Comparison of ENCODE assay signal across 34 cellular contexts in genomic region chr20:10560681-10561080, GRCh38.
"Had no signal": no experiment of that assay in that cellular context is flagged by ENCODE, and none has a peak within 500 bp of the region (broad histone marks: within the 10 kb centered on the region; RNA-seq: fewer than 3 reads in every experiment).

No MANE protein-coding gene starts in this region.

- H3K4me3 Mint-ChIP-seq: activated CD8-positive, alpha-beta T cell treated with anti-CD3 and anti-CD28 coated beads for 36 hours; activated naive CD4-positive, alpha-beta T cell treated with anti-CD3 and anti-CD28 coated beads for 36 hours; activated naive CD4-positive, alpha-beta T cell treated with anti-CD3 and anti-CD28 coated beads, Interleukin-2, amount 50 U/mL, for 24 hours; activated naive CD8-positive, alpha-beta T cell treated with anti-CD3 and anti-CD28 coated beads for 36 hours; activated naive CD8-positive, alpha-beta T cell treated with anti-CD3 and anti-CD28 coated beads, Interleukin-2, amount 50 U/mL, for 24 hours; activated T-cell treated with anti-CD3 and anti-CD28 coated beads, Interleukin-2, amount 50 U/mL, for 4 hours; activated T-helper 1 cell treated with anti-CD3 and anti-CD28 coated beads, Interleukin-12 subunit alpha, Interleukin-12 subunit beta, Interleukin-2, Interleukin-4 antibody, amounts not matched to agents 30 ng/mL and 10 ng/mL and 1 ng/mL, durations not matched to agents 14 hours and 24 hours and 36 hours; brain; dendritic cell treated with granulocyte-macrophage colony-stimulating factor and Interleukin-4, amounts not matched to agents 40 ng/mL and 50 ng/mL, for 4 days; endodermal cell; T-helper 17 cell; T-helper 2 cell treated with Interferon-gamma antibody and Interleukin-4, amounts not matched to agents 5 μg/mL and 100 μg/mL, for 36 hours had no signal

- H3K4me3 ChIP-seq: adrenal gland, breast epithelium, cardiac muscle cell, coronary artery, dorsolateral prefrontal cortex had no signal

- H3K9me3 Mint-ChIP-seq: activated CD8-positive, alpha-beta T cell treated with anti-CD3 and anti-CD28 coated beads for 36 hours; activated naive CD4-positive, alpha-beta T cell treated with anti-CD3 and anti-CD28 coated beads for 36 hours; activated naive CD4-positive, alpha-beta T cell treated with anti-CD3 and anti-CD28 coated beads, Interleukin-2, amount 50 U/mL, for 24 hours; activated naive CD8-positive, alpha-beta T cell treated with anti-CD3 and anti-CD28 coated beads, Interleukin-2, amount 50 U/mL, for 24 hours; activated T-cell treated with anti-CD3 and anti-CD28 coated beads, Interleukin-2, amount 50 U/mL, for 4 hours; T-helper 2 cell treated with Interferon-gamma antibody and Interleukin-4, amounts not matched to agents 5 μg/mL and 100 μg/mL, for 36 hours had no signal

- H3K27me3 ChIP-seq: adrenal gland, breast epithelium, cardiac muscle cell, dorsolateral prefrontal cortex had no signal

- H3K27ac Mint-ChIP-seq: activated CD8-positive, alpha-beta T cell treated with anti-CD3 and anti-CD28 coated beads for 36 hours; activated naive CD4-positive, alpha-beta T cell treated with anti-CD3 and anti-CD28 coated beads for 36 hours; activated naive CD4-positive, alpha-beta T cell treated with anti-CD3 and anti-CD28 coated beads, Interleukin-2, amount 50 U/mL, for 24 hours; activated naive CD8-positive, alpha-beta T cell treated with anti-CD3 and anti-CD28 coated beads for 36 hours; activated naive CD8-positive, alpha-beta T cell treated with anti-CD3 and anti-CD28 coated beads, Interleukin-2, amount 50 U/mL, for 24 hours; activated T-helper 1 cell treated with anti-CD3 and anti-CD28 coated beads, Interleukin-12 subunit alpha, Interleukin-12 subunit beta, Interleukin-2, Interleukin-4 antibody, amounts not matched to agents 30 ng/mL and 10 ng/mL and 1 ng/mL, durations not matched to agents 14 hours and 24 hours and 36 hours; activated T-helper 2 cell treated with anti-CD3 and anti-CD28 coated beads, Interferon-gamma antibody, Interleukin-2, Interleukin-4, amounts not matched to agents 10 μg/mL and 5 μg/mL and 100 μg/mL, durations not matched to agents 14 hours and 24 hours and 36 hours; brain; dendritic cell treated with granulocyte-macrophage colony-stimulating factor and Interleukin-4, amounts not matched to agents 40 ng/mL and 50 ng/mL, for 4 days; endodermal cell; T-helper 17 cell; T-helper 2 cell treated with Interferon-gamma antibody and Interleukin-4, amounts not matched to agents 5 μg/mL and 100 μg/mL, for 36 hours had no signal

- H3K9me3 ChIP-seq: adrenal gland, breast epithelium had no signal

- H3K36me3 ChIP-seq: adrenal gland, breast epithelium, cardiac muscle cell had no signal

- ATAC-seq: activated CD8-positive, alpha-beta T cell treated with anti-CD3 and anti-CD28 coated beads for 36 hours; activated naive CD8-positive, alpha-beta T cell treated with anti-CD3 and anti-CD28 coated beads, Interleukin-2, amount 50 U/mL, for 24 hours; activated T-cell treated with anti-CD3 and anti-CD28 coated beads, Interleukin-2, amount 50 U/mL, for 4 hours; esophagus mucosa; T-helper 17 cell had no signal

- H3K4me1 ChIP-seq: breast epithelium had no signal

- DNase-seq: activated CD4-positive, alpha-beta T cell treated with anti-CD3 and anti-CD28 coated beads for 1 hour; activated CD4-positive, alpha-beta T cell treated with anti-CD3 and anti-CD28 coated beads for 48 hours; activated CD4-positive, alpha-beta T cell treated with anti-CD3 and anti-CD28 coated beads, Interleukin-2, amount 50 U/mL, for 1 hour; activated CD4-positive, alpha-beta T cell treated with anti-CD3 and anti-CD28 coated beads, Interleukin-2, amount 50 U/mL, for 48 hours; activated CD8-positive, alpha-beta memory T cell treated with anti-CD3 and anti-CD28 coated beads for 24 hours; activated CD8-positive, alpha-beta T cell treated with anti-CD3 and anti-CD28 coated beads for 36 hours; activated effector memory CD4-positive, alpha-beta T cell treated with anti-CD3 and anti-CD28 coated beads, Interleukin-2, amount 50 U/mL, for 16 hours; activated naive CD4-positive, alpha-beta T cell treated with anti-CD3 and anti-CD28 coated beads for 36 hours; activated naive CD8-positive, alpha-beta T cell treated with anti-CD3 and anti-CD28 coated beads for 36 hours; activated naive CD8-positive, alpha-beta T cell treated with anti-CD3 and anti-CD28 coated beads, Interleukin-2, amount 50 U/mL, for 24 hours; activated T-cell treated with anti-CD3 and anti-CD28 coated beads, Interleukin-2, amount 50 U/mL, for 4 hours; adrenal gland; amygdala; aorta; central memory CD4-positive, alpha-beta T cell; cerebellar nuclear complex; dorsolateral prefrontal cortex; effector memory CD4-positive, alpha-beta T cell; endodermal cell; foreskin fibroblast; head of caudate nucleus; T-helper 1 cell; T-helper 17 cell; T1000 had no signal

- H3K27ac ChIP-seq: adrenal gland, breast epithelium, cardiac muscle cell, dorsolateral prefrontal cortex had no signal

- H3K27me3 Mint-ChIP-seq: activated CD8-positive, alpha-beta T cell treated with anti-CD3 and anti-CD28 coated beads for 36 hours; activated naive CD4-positive, alpha-beta T cell treated with anti-CD3 and anti-CD28 coated beads, Interleukin-2, amount 50 U/mL, for 24 hours; activated naive CD8-positive, alpha-beta T cell treated with anti-CD3 and anti-CD28 coated beads for 36 hours; activated naive CD8-positive, alpha-beta T cell treated with anti-CD3 and anti-CD28 coated beads, Interleukin-2, amount 50 U/mL, for 24 hours; dendritic cell treated with granulocyte-macrophage colony-stimulating factor and Interleukin-4, amounts not matched to agents 40 ng/mL and 50 ng/mL, for 4 days; T-helper 17 cell had no signal
